ENCODE assay signal across 8 cellular contexts in the genomic region with DNA sequence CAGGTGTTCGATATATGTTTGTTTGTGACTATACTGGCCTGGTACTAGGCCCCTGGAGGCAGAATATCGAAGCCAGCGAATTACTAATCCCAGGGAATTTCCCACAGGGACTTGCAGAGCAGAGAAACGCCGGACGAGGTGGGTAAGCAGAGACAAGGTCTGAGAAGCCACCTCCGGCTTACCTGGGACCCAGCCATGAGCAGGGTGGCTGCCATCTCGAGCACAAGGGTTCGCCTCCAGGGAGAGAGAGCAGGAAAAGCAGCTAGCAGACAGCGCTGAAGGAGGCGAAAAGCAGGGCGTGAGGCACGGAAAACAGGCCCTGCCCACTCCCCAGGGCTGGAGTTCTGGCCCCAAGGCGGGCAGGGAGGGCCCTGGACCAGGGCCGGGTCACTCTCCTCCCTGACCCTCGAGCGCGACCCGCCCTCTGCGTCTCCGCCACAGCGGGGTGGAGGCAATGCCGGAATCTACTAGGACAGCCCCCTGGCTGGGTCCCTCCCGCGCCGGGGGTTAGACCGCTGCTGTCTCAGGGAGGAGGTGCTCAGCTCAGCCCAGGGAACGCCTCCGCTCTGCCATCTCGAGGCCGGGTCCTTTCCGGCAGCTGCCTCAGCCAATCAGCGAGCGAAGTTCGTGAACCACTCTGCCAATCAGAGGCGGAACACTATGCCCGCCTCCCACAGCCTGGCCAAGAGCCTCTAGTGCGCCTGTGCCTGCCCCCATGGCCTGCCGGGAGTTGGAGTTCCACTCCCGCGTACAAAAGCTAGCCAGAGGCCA. TPM values are rescaled to one million over a fixed set of nuclear protein-coding genes. Genes with fewer than 3 reads are reported as not detected.
DNase-seq lines count a peak whose midpoint lies in the region; ATAC-seq and TF ChIP-seq lines count a peak whose summit lies in the region.

No MANE protein-coding gene starts in this region.

- peak overlapping the region; percentile 92 for H2AFZ ChIP-seq in mammary epithelial cell (ENCODE audit: low read depth, low read length)

- ATAC-seq in GM18907 (IDR thresholded peaks at IDR 0.05; ENCODE audit: unreplicated experiment) = peak; percentile 92
- peak; percentile 73 for ATAC-seq in HG03139 (IDR thresholded peaks at IDR 0.05; ENCODE audit: unreplicated experiment)

- dilution Hi-C loops in mammary epithelial cell (cut with HindIII; ENCODE audit: low sequenced_read_pairs) = no loop called here

- peaks cover 59% of the 10 kb centered on the region for H3K79me2 ChIP-seq in mammary epithelial cell (ENCODE audit: insufficient read depth, low read length)

- H3K9ac ChIP-seq in mammary epithelial cell (ENCODE audit: insufficient read depth, low read length) (peak overlapping the region; percentile 87), iPS-20b (ENCODE audit: low read depth, low read length) (peak overlapping the region; percentile 88)

- TF ChIP-seq CTCF in AG04450 (IDR thresholded peaks at IDR 0.05; ENCODE audit: low read depth, low read length) (no peak), WERI-Rb-1 (IDR thresholded peaks at IDR 0.05; ENCODE audit: low read depth, low read length) (no peak), mammary epithelial cell (conservative IDR thresholded peaks at IDR 0.05 in 1 of 2, IDR thresholded peaks at IDR 0.05 in 1 of 2; ENCODE audit: extremely low read depth in 1 of 2, insufficient read depth in 1 of 2, low read depth in 1 of 2, low read length in 2 of 2) (no peak)

- TSS peak; percentile 30 for BruUV-seq in mammary epithelial cell (replicated peaks; lab: Mats Ljungman, UMichigan)

- H3K36me3 ChIP-seq in WERI-Rb-1 (peaks cover 35% of the 10 kb centered on the region), mammary epithelial cell (ENCODE audit: insufficient read depth, low read length) (no peaks in the 10 kb centered on the region), iPS-20b (ENCODE audit: insufficient read depth, low read depth, low read length) (peaks cover under 1% of the 10 kb centered on the region)

- 3% methylated on average over 22 of the region's 41 CpGs for WGBS in mammary epithelial cell (ENCODE audit: low coverage, missing lambda C conversion rate)

- H3K4me1 ChIP-seq in mammary epithelial cell (ENCODE audit: insufficient read depth, low read length) (peaks cover 44% of the 10 kb centered on the region), iPS-20b (ENCODE audit: insufficient read depth, low read length) (peaks cover 19% of the 10 kb centered on the region)

- H3K27ac ChIP-seq in AG04450 (ENCODE audit: low read depth, low read length) (peak overlapping the region; percentile 96), WERI-Rb-1 (peak overlapping the region; percentile 96), mammary epithelial cell (ENCODE audit: insufficient read depth, low read depth, low read length) (peak overlapping the region; percentile 86), iPS-20b (ENCODE audit: low read length) (peak overlapping the region; percentile 89), skin epidermis (peak overlapping the region; percentile 76 to 99 (median 97))

- DNase-seq in AG04450 (ENCODE audit: low read depth, low spot score) (peak; percentile 97), NCI-H2196 treated with DMSO at 0.1 percent for 48 hours (lab: John Stamatoyannopoulos, UW; ENCODE audit: unreplicated experiment) (peak; percentile 99), WERI-Rb-1 (peak; percentile 99), mammary epithelial cell (peak; percentile 98)

- peak overlapping the region; percentile 91 for H3K4me2 ChIP-seq in mammary epithelial cell (ENCODE audit: insufficient read depth, low read depth, low read length)

- no peaks in the 10 kb centered on the region for H4K20me1 ChIP-seq in mammary epithelial cell (ENCODE audit: insufficient read depth, low read length)

- intact Hi-C loops in mammary epithelial cell (cut with micrococcal nuclease) = loop anchor here (1.0 to 5.0 kb wide), 5 partner anchors 24 to 224 kb away; a partner anchor contains a TSS

- CTCF ChIA-PET in AG04450 (lab: Charles Lee) = interaction anchor here (1.2 to 3.4 kb wide), 4 partner anchors 10 to 36 kb away, joined by 3 to 24 read pairs (median 6); a partner anchor contains a TSS
- CTCF ChIA-PET in mammary epithelial cell (lab: Charles Lee; ENCODE audit: low non-redundant PET) = interaction anchor here (0.6 to 2.3 kb wide), 5 partner anchors 35 to 129 kb away, joined by 3 to 19 read pairs (median 7); no protein-coding TSS in a partner anchor

- H3K27me3 ChIP-seq in AG04450 (ENCODE audit: control insufficient read depth, insufficient read depth, low read length) (no peaks in the 10 kb centered on the region), WERI-Rb-1 (ENCODE audit: insufficient read depth, low read depth, severe bottlenecking) (no peaks in the 10 kb centered on the region), mammary epithelial cell (ENCODE audit: insufficient read depth, low read length) (no peaks in the 10 kb centered on the region), iPS-20b (ENCODE audit: insufficient read depth, low read length) (peaks cover 86% of the 10 kb centered on the region)

- peaks cover 30% of the 10 kb centered on the region for H3K9me3 ChIP-seq in AG04450 (ENCODE audit: control insufficient read depth, insufficient read depth, low read length)
- H3K9me3 ChIP-seq in WERI-Rb-1 (ENCODE audit: severe bottlenecking) = peaks cover 18% of the 10 kb centered on the region
- peaks cover 14% of the 10 kb centered on the region for H3K9me3 ChIP-seq in mammary epithelial cell (replicated peaks; ENCODE audit: insufficient read depth, low read length)
- H3K9me3 ChIP-seq in iPS-20b (ENCODE audit: insufficient read depth, low read depth, low read length) = peaks cover 15% of the 10 kb centered on the region

- in situ Hi-C loops in mammary epithelial cell (cut with MboI; ENCODE audit: low sequenced_read_pairs in 2 of 2) = no loop called here

- peak overlapping the region; percentile 99 for H3K4me3 ChIP-seq in AG04450 (ENCODE audit: low read depth, low read length)
- H3K4me3 ChIP-seq in WERI-Rb-1 (ENCODE audit: low read depth, low read length) = peak overlapping the region; percentile 100
- H3K4me3 ChIP-seq in mammary epithelial cell (replicated peaks in 1 of 3; ENCODE audit: insufficient read depth in 1 of 3, low read depth in 2 of 3, low read length in 3 of 3) = peak overlapping the region; percentile 55 to 83 (median 79)
- H3K4me3 ChIP-seq in iPS-20b (ENCODE audit: low read length) = peak overlapping the region; percentile 99
- peak overlapping the region; percentile 71 to 92 (median 79) for H3K4me3 ChIP-seq in skin epidermis

- POLR2A ChIA-PET in AG04450 (lab: Yijun Ruan, JAX) = interaction anchor here (0.6 to 2.8 kb wide), 11 partner anchors 9 to 166 kb away, joined by 3 to 41 read pairs (median 4); a partner anchor contains a TSS

RNA-seq across cellular contexts. Expression of a gene that starts 1.7 kb away (rescaled TPM):
- polyA plus RNA-seq in AG04450 (2011; rRNA removed) (14.2 and 17.2 TPM in 2 replicates), mammary epithelial cell (6.3 TPM)
- 14.6 and 22.5 TPM in 2 replicates for polyA minus RNA-seq in AG04450 (2011; rRNA and poly(A)+ RNA removed)
- 10 to 100 TPM; 12.4 to 24.8 TPM for total RNA-seq in mammary epithelial cell
- polyA minus RNA-seq in mammary epithelial cell = 19.7 TPM

RNA-seq across cellular contexts. Expression of a gene that starts 23.9 kb away (rescaled TPM):
- polyA plus RNA-seq in AG04450 (2011; rRNA removed) = 134 and 171 TPM in 2 replicates
- polyA minus RNA-seq in AG04450 (2011; rRNA and poly(A)+ RNA removed) = 128 and 134 TPM in 2 replicates
- total RNA-seq in mammary epithelial cell = 100 to 1,000 TPM in 1 of 2 donors, 10 to 100 TPM in 1; 35.2 to 133 TPM
- polyA plus RNA-seq in mammary epithelial cell = 98.1 TPM
- polyA minus RNA-seq in mammary epithelial cell = 122 TPM

RNA-seq across cellular contexts. Expression of a gene that starts 56.6 kb away (rescaled TPM):
- 14.7 and 15.6 TPM in 2 replicates for polyA plus RNA-seq in AG04450 (2011; rRNA removed)
- polyA minus RNA-seq in AG04450 (2011; rRNA and poly(A)+ RNA removed) = 10.9 and 11.2 TPM in 2 replicates
- total RNA-seq in mammary epithelial cell = 1 to 10 TPM in 1 of 2 donors, under 1 TPM in 1; 0.24 to 1.5 TPM
- 0.56 TPM for polyA plus RNA-seq in mammary epithelial cell
- not detected for polyA minus RNA-seq in mammary epithelial cell

Comparison
In these comparisons a context has a peak if more than half of its experiments do, and no peak if none do; other contexts are left out.
1. Peak in every context shown above with its lines: DNase-seq, ATAC-seq, H3K4me3 ChIP-seq and H3K27ac ChIP-seq.
2. RNA of a gene that starts 56.6 kb away (polyA plus RNA-seq): 14.7 to 15.6 TPM in AG04450; 0.56 TPM in mammary epithelial cell (single experiment); every median in the first group is over 10 times any median in the second.